Comparison of ENCODE assay signal across 16 cellular contexts in genomic region chr1:208683141-208683540, GRCh38.
DNase-seq lines count a peak whose midpoint lies in the region; ATAC-seq and TF ChIP-seq lines count a peak whose summit lies in the region.
"Had no signal": no experiment of that assay in that cellular context is flagged by ENCODE, and none has a peak within 500 bp of the region (broad histone marks: within the 10 kb centered on the region; RNA-seq: fewer than 3 reads in every experiment).

No MANE protein-coding gene starts in this region.

- peak overlapping the region; percentile 6 for H3K27ac ChIP-seq in colonic mucosa
- H3K27ac ChIP-seq: GM23248 had no signal

- DNase-seq in GM12865 (ENCODE audit: low read depth) = peak; percentile 54
- DNase-seq in colonic mucosa = no peak
- DNase-seq in Calu3 = no peak
- DNase-seq in SIG-M5 (lab: John Stamatoyannopoulos, UW) = no peak
- no peak for DNase-seq in midbrain (lab: John Stamatoyannopoulos, UW)
- DNase-seq: C1 segment of cervical spinal cord; CD4-positive, alpha-beta memory T cell; COR-L47; DMS53; DND-41; GM23248; H7; HCEC 1CT had no signal

- no TSS peak for BruUV-seq in Calu3 (replicated peaks; lab: Mats Ljungman, UMichigan)

- CTCF ChIA-PET in Calu3 (lab: Charles Lee) = no interaction called here

- no peak overlapping the region for H3K4me3 Mint-ChIP-seq in nephron
- H3K4me3 Mint-ChIP-seq in Calu3 (ENCODE audit: low read depth, unreplicated experiment) = no peak overlapping the region
- H3K4me3 Mint-ChIP-seq: CD4-positive, alpha-beta memory T cell had no signal

- peak overlapping the region in 2 of 3 experiments; percentile 29 to 93 for H3K27ac Mint-ChIP-seq in nephron
- H3K27ac Mint-ChIP-seq in Calu3 (ENCODE audit: unreplicated experiment) = no peak overlapping the region
- H3K27ac Mint-ChIP-seq: CD4-positive, alpha-beta memory T cell had no signal

- H3K4me3 ChIP-seq in GM12865 (ENCODE audit: low read depth, low read length) (no peak overlapping the region), colonic mucosa (no peak overlapping the region)
- H3K4me3 ChIP-seq: GM12878, GM23248 had no signal

- no peaks in the 10 kb centered on the region for H3K9me3 Mint-ChIP-seq in nephron
- peaks cover 7% of the 10 kb centered on the region for H3K9me3 Mint-ChIP-seq in Calu3 (ENCODE audit: low read depth, unreplicated experiment)

- ATAC-seq in HG02610 (IDR thresholded peaks at IDR 0.05; ENCODE audit: unreplicated experiment) = peak; percentile 44
- ATAC-seq: GM12878 had no signal

- H3K27me3 ChIP-seq in colonic mucosa = no peaks in the 10 kb centered on the region

- H3K4me1 ChIP-seq in colonic mucosa = peaks cover 3% of the 10 kb centered on the region

- peaks cover 12% of the 10 kb centered on the region for H3K4me1 Mint-ChIP-seq in nephron
- H3K4me1 Mint-ChIP-seq in Calu3 (ENCODE audit: low read depth, unreplicated experiment) = no peaks in the 10 kb centered on the region
- H3K4me1 Mint-ChIP-seq: CD4-positive, alpha-beta memory T cell had no signal

- H3K9ac ChIP-seq in colonic mucosa (ENCODE audit: low read depth in 2 of 2, low read length in 2 of 2) = no peak overlapping the region
- H3K9ac ChIP-seq: GM23248 had no signal

- H3K36me3 ChIP-seq in colonic mucosa = no peaks in the 10 kb centered on the region

- no peaks in the 10 kb centered on the region for H3K9me3 ChIP-seq in colonic mucosa

- intact Hi-C loops in colonic mucosa (cut with DNase I) (no loop called here), Calu3 (cut with micrococcal nuclease; ENCODE audit: unreplicated experiment) (no loop called here)

- H3K36me3 Mint-ChIP-seq in nephron (ENCODE audit: low read depth) = no peaks in the 10 kb centered on the region
- H3K36me3 Mint-ChIP-seq in Calu3 (ENCODE audit: insufficient read depth, unreplicated experiment) = no peaks in the 10 kb centered on the region
- H3K36me3 Mint-ChIP-seq: CD4-positive, alpha-beta memory T cell had no signal

- H3K27me3 Mint-ChIP-seq in nephron (ENCODE audit: low read depth) (peaks cover 4% of the 10 kb centered on the region), Calu3 (ENCODE audit: unreplicated experiment) (no peaks in the 10 kb centered on the region)

- no peak for TF ChIP-seq CTCF in GM12865 (IDR thresholded peaks at IDR 0.05; ENCODE audit: insufficient read depth, low read depth, low read length, missing control alignments)
- TF ChIP-seq CTCF in colonic mucosa (IDR thresholded peaks at IDR 0.05) = no peak
- no peak for TF ChIP-seq CTCF in nephron (IDR thresholded peaks at IDR 0.05; ENCODE audit: unreplicated experiment in 3 of 3)
- no peak for TF ChIP-seq CTCF in Calu3 (IDR thresholded peaks at IDR 0.05; ENCODE audit: unreplicated experiment)
